In the genomic region with DNA sequence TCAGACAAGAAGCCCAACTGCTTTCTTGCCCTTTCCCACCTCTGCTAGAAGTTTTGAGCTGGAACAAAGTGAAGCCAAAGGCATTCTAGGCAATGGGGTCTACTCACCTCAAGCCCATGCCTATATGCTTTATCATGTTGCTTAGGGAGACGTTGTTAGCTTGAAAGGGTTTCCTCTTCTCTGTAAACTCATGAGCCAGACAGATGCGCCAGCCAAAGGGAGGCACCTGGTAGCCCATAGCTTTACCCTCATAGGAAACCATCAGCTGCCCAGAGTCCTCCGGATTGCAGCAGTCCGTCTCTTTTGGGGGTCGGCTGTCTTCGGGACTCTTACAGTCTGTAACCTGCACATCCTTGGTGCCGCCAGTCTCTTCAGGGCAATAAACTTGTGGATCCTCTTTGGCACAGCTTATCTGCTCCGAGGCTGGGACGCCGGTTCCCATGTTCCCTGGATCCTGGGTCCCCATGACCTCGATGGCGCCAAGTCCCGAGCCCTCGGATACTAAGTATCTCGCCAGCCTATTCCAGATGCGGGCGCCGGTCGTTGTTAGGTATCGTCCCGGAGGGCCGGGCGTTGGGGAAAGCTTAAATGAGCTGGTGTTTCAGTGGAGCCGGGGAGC, we compare ENCODE assay signal across 6 cellular contexts. TPM values are rescaled to one million over a fixed set of nuclear protein-coding genes. Genes with fewer than 3 reads are reported as not detected.
A peak's percentile ranks its signal among the peaks of the same experiment; 100 is the strongest.
DNase-seq lines count a peak whose midpoint lies in the region; ATAC-seq and TF ChIP-seq lines count a peak whose summit lies in the region.

No MANE protein-coding gene starts in this region.

- DNase-seq in HFFc6 = no peak
- DNase-seq in activated naive CD8-positive, alpha-beta T cell treated with anti-CD3 and anti-CD28 coated beads for 36 hours = no peak
- DNase-seq in MV-4-11 (lab: John Stamatoyannopoulos, UW) = no peak

- peak overlapping the region; percentile 77 for H3K27ac Mint-ChIP-seq in HFFc6
- peak overlapping the region; percentile 59 for H3K27ac Mint-ChIP-seq in activated naive CD8-positive, alpha-beta T cell treated with anti-CD3 and anti-CD28 coated beads for 36 hours

- peaks cover 28% of the 10 kb centered on the region for H3K4me1 ChIP-seq in mesodermal cell (ENCODE audit: control insufficient read depth, insufficient read depth, low read length, poor library complexity, severe bottlenecking)

- no peaks in the 10 kb centered on the region for H3K9me3 Mint-ChIP-seq in HFFc6
- no peaks in the 10 kb centered on the region for H3K9me3 Mint-ChIP-seq in activated naive CD8-positive, alpha-beta T cell treated with anti-CD3 and anti-CD28 coated beads for 36 hours

- H3K36me3 Mint-ChIP-seq in HFFc6 (ENCODE audit: low read depth) = peaks cover 40% of the 10 kb centered on the region
- H3K36me3 Mint-ChIP-seq in activated naive CD8-positive, alpha-beta T cell treated with anti-CD3 and anti-CD28 coated beads for 36 hours = peaks cover 17% of the 10 kb centered on the region

- TF ChIP-seq CTCF in HFFc6 (IDR thresholded peaks at IDR 0.05) = no peak

- no peaks in the 10 kb centered on the region for H3K9me3 ChIP-seq in mesodermal cell (ENCODE audit: control insufficient read depth, low read length)

- peaks cover 41% of the 10 kb centered on the region for H3K4me1 Mint-ChIP-seq in HFFc6 (ENCODE audit: low read depth)
- H3K4me1 Mint-ChIP-seq in activated naive CD8-positive, alpha-beta T cell treated with anti-CD3 and anti-CD28 coated beads for 36 hours = peaks cover 30% of the 10 kb centered on the region

- peak overlapping the region; percentile 39 for H3K27ac ChIP-seq in mesodermal cell (ENCODE audit: low read depth, low read length, severe bottlenecking)

- H3K27me3 Mint-ChIP-seq in HFFc6 (ENCODE audit: insufficient read depth) = peaks cover 3% of the 10 kb centered on the region; the same call in 1 of the 2 replicates
- no peaks in the 10 kb centered on the region for H3K27me3 Mint-ChIP-seq in activated naive CD8-positive, alpha-beta T cell treated with anti-CD3 and anti-CD28 coated beads for 36 hours

- peak overlapping the region; percentile 92 for H3K4me3 Mint-ChIP-seq in HFFc6
- peak overlapping the region; percentile 86 for H3K4me3 Mint-ChIP-seq in activated naive CD8-positive, alpha-beta T cell treated with anti-CD3 and anti-CD28 coated beads for 36 hours

- peaks cover 58% of the 10 kb centered on the region for H3K36me3 ChIP-seq in mesodermal cell (ENCODE audit: control insufficient read depth, insufficient read depth, low read length)

- H3K4me3 ChIP-seq in mesodermal cell (ENCODE audit: extremely low read depth, insufficient read depth, low read length, poor library complexity, severe bottlenecking) = peak overlapping the region; percentile 89

- WGBS in mesodermal cell (ENCODE audit: insufficient coverage in 2 of 2), 2 experiments = 1% methylated on average over 21 to 23 of the region's 24 CpGs

- ATAC-seq in HG02870 (IDR thresholded peaks at IDR 0.05; ENCODE audit: unreplicated experiment) (no peak), GM21717 (IDR thresholded peaks at IDR 0.05; ENCODE audit: unreplicated experiment) (no peak)

RNA-seq across cellular contexts. Expression of a gene that starts 0.7 kb away (rescaled TPM):
- total RNA-seq in HFFc6 (2021; fragmentation: NEBNext Ultra II Directional; extraction: Animal tissue kit (Norgen Biotek cat#: 25700)) = 10 to 100 TPM; 22.9 to 25.7 (median 24.0) TPM
- total RNA-seq in activated naive CD8-positive, alpha-beta T cell treated with anti-CD3 and anti-CD28 coated beads for 36 hours = 10 to 100 TPM; 22.6 to 24.2 TPM
- polyA plus RNA-seq in mesodermal cell (2013, experiment 1 of 2) = 78.5 TPM
- polyA plus RNA-seq in mesodermal cell (2013, experiment 2 of 2) = 58.0 TPM

RNA-seq across cellular contexts. Expression of a gene that starts 0.7 kb away (rescaled TPM):
- total RNA-seq in HFFc6 (2021; fragmentation: NEBNext Ultra II Directional; extraction: Animal tissue kit (Norgen Biotek cat#: 25700)) = 10 to 100 TPM; 27.6 to 35.1 (median 30.9) TPM
- total RNA-seq in activated naive CD8-positive, alpha-beta T cell treated with anti-CD3 and anti-CD28 coated beads for 36 hours = 10 to 100 TPM; 12.7 to 13.4 TPM
- polyA plus RNA-seq in mesodermal cell (2013, experiment 1 of 2) = 19.8 TPM
- 18.2 TPM for polyA plus RNA-seq in mesodermal cell (2013, experiment 2 of 2)

RNA-seq across cellular contexts. Expression of a gene that starts 5.7 kb away (rescaled TPM):
- not detected for total RNA-seq in HFFc6 (2021; fragmentation: NEBNext Ultra II Directional; extraction: Animal tissue kit (Norgen Biotek cat#: 25700))
- under 1 TPM in 1 of 2 experiments, not detected in 1; 0.94 TPM for total RNA-seq in activated naive CD8-positive, alpha-beta T cell treated with anti-CD3 and anti-CD28 coated beads for 36 hours
- polyA plus RNA-seq in mesodermal cell (2013, experiment 1 of 2) = 1.4 TPM
- polyA plus RNA-seq in mesodermal cell (2013, experiment 2 of 2) = not detected

RNA-seq across cellular contexts. Expression of a gene that starts 15.9 kb away (rescaled TPM):
- 100 to 1,000 TPM; 106 to 127 (median 114) TPM for total RNA-seq in HFFc6 (2021; fragmentation: NEBNext Ultra II Directional; extraction: Animal tissue kit (Norgen Biotek cat#: 25700))
- 10 to 100 TPM; 23.7 to 24.5 TPM for total RNA-seq in activated naive CD8-positive, alpha-beta T cell treated with anti-CD3 and anti-CD28 coated beads for 36 hours
- polyA plus RNA-seq in mesodermal cell (2013, experiment 1 of 2) = 34.7 TPM
- 31.3 TPM for polyA plus RNA-seq in mesodermal cell (2013, experiment 2 of 2)

RNA-seq across cellular contexts. Expression of a gene that starts 16.4 kb away (rescaled TPM):
- 100 to 1,000 TPM; 470 to 562 (median 491) TPM for total RNA-seq in HFFc6 (2021; fragmentation: NEBNext Ultra II Directional; extraction: Animal tissue kit (Norgen Biotek cat#: 25700))
- total RNA-seq in activated naive CD8-positive, alpha-beta T cell treated with anti-CD3 and anti-CD28 coated beads for 36 hours = 100 to 1,000 TPM; 158 to 169 TPM
- 146 TPM for polyA plus RNA-seq in mesodermal cell (2013, experiment 1 of 2)
- polyA plus RNA-seq in mesodermal cell (2013, experiment 2 of 2) = 113 TPM
